Comparison of ENCODE assay signal across 8 cellular contexts in the genomic region with DNA sequence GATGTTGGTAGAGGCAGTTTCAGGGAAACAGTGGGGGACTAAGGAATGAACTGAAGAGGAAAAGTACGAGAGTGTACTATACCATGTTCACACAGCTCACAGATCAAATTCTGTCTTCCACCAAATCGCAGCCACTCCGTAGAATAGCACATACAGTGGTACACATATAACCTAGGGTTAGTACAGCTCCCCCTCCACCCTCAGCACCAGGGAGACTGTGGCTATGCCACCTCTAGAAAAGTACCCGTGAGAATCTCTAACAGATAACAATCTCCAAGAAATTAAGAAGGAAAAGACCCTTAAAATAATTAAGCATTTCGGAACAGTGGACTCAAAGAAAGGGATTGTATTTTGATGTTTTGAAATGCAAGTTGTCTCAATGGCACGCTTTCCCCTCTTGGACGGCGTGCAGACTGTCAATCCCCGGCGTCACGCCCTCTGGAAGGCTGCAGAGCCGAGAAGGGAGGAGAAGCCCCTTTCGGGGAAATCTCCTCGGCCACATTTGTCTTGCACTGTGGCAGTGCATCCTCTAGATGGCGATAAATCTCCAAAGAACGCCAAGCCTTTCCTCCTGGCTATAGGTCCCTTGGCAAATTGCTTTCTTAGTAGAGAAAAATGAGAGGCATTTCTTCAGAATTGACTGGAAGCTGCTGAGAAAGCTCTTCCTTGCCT.
A peak's percentile ranks its signal among the peaks of the same experiment; 100 is the strongest.
DNase-seq lines count a peak whose midpoint lies in the region; ATAC-seq lines count a peak whose summit lies in the region.

No MANE protein-coding gene starts in this region.

- intact Hi-C loops in sciatic nerve (cut with DNase I) = no loop called here

- peak; percentile 3 for DNase-seq in NCI-H2029 (lab: John Stamatoyannopoulos, UW)
- DNase-seq in NCI-H2029 treated with DMSO at 0.1 percent for 48 hours (lab: John Stamatoyannopoulos, UW) = no peak
- DNase-seq in SK-N-DZ (ENCODE audit: low spot score) = peak; percentile 86
- peak; percentile 29 for DNase-seq in amniotic epithelial cell (ENCODE audit: low read depth)
- peak; percentile 62 for DNase-seq in hepatic stellate cell (ENCODE audit: low spot score)
- DNase-seq in sciatic nerve (ENCODE audit: low spot score) = peak; percentile 64

- ATAC-seq in GM21737 (IDR thresholded peaks at IDR 0.05; ENCODE audit: unreplicated experiment) (peak; percentile 79), sciatic nerve (peak; percentile 79)

- peak overlapping the region; percentile 44 for H3K4me3 ChIP-seq in HUES64 (ENCODE audit: low read length)

- H3K4me1 ChIP-seq in HUES64 (ENCODE audit: insufficient read depth, low read length) = 0 out of 2 replicates have a peak, but pooled peaks cover 9% of the 10 kb centered on the region

- no peak overlapping the region for H3K27ac ChIP-seq in HUES64 (ENCODE audit: low read depth, low read length)

- H3K27me3 ChIP-seq in HUES64 (ENCODE audit: insufficient read depth, low read length) = no peaks in the 10 kb centered on the region

- WGBS in HUES64 = 16% methylated on average over 16 of the region's 16 CpGs

- no peaks in the 10 kb centered on the region for H3K36me3 ChIP-seq in HUES64 (ENCODE audit: insufficient read depth, low read length)

- H3K9me3 ChIP-seq in HUES64 (ENCODE audit: insufficient read depth, low read depth, low read length) = no peaks in the 10 kb centered on the region

- H3K9ac ChIP-seq in HUES64 (ENCODE audit: low read depth, low read length) = no peak overlapping the region
